8 cellular contexts compared by ENCODE assay signal in genomic region chr6:154615483-154616025, GRCh38.
A peak's percentile ranks its signal among the peaks of the same experiment; 100 is the strongest.
DNase-seq lines count a peak whose midpoint lies in the region; FAIRE-seq and TF ChIP-seq lines count a peak whose summit lies in the region.

No MANE protein-coding gene starts in this region.

- no peak overlapping the region for H2BK15ac ChIP-seq in neuronal stem cell (ENCODE audit: low read length)

- H3K79me1 ChIP-seq in neuronal stem cell (ENCODE audit: low read depth, low read length): no peaks in the 10 kb centered on the region

- no peak overlapping the region for H2BK5ac ChIP-seq in neuronal stem cell (ENCODE audit: low read length)

- H3K4me3 Mint-ChIP-seq in CD14-positive monocyte: no peak overlapping the region
- H3K4me3 Mint-ChIP-seq in activated T-cell treated with anti-CD3 and anti-CD28 coated beads, Interleukin-2, amount 50 U/mL, for 24 hours: no peak overlapping the region

- H3K18ac ChIP-seq in neuronal stem cell (ENCODE audit: low read length): peak overlapping the region; percentile 8

- H3K36me3 ChIP-seq in duodenal mucosa (ENCODE audit: control insufficient read depth in 1 of 2, insufficient read depth in 2 of 2, low read length in 2 of 2) (no peaks in the 10 kb centered on the region), neuronal stem cell (replicated peaks in 1 of 2; ENCODE audit: control insufficient read depth in 2 of 2, insufficient read depth in 2 of 2, low read length in 2 of 2) (no peaks in the 10 kb centered on the region), vagina (no peaks in the 10 kb centered on the region)

- no peaks in the 10 kb centered on the region for H3K4me1 Mint-ChIP-seq in CD14-positive monocyte
- H3K4me1 Mint-ChIP-seq in activated T-cell treated with anti-CD3 and anti-CD28 coated beads, Interleukin-2, amount 50 U/mL, for 24 hours (ENCODE audit: low read depth): peaks cover 30% of the 10 kb centered on the region

- no peak overlapping the region for H2AFZ ChIP-seq in neuronal stem cell (ENCODE audit: low read length)

- no peak overlapping the region for H2BK120ac ChIP-seq in neuronal stem cell (ENCODE audit: low read depth, low read length)

- no peak overlapping the region for H3K4me2 ChIP-seq in neuronal stem cell (ENCODE audit: insufficient read depth, low read length, poor library complexity, severe bottlenecking)

- TF ChIP-seq POLR2A in H54 (IDR thresholded peaks at IDR 0.05; ENCODE audit: low read depth, low read length) (no peak), vagina (IDR thresholded peaks at IDR 0.05) (no peak)

- peak overlapping the region; percentile 87 for H3K23ac ChIP-seq in neuronal stem cell (ENCODE audit: low read depth, low read length, poor library complexity)

- H3K36me3 Mint-ChIP-seq in CD14-positive monocyte: no peaks in the 10 kb centered on the region
- H3K36me3 Mint-ChIP-seq in activated T-cell treated with anti-CD3 and anti-CD28 coated beads, Interleukin-2, amount 50 U/mL, for 24 hours (ENCODE audit: low read depth): no peaks in the 10 kb centered on the region

- no peak overlapping the region for H3K27ac Mint-ChIP-seq in CD14-positive monocyte
- no peak overlapping the region for H3K27ac Mint-ChIP-seq in activated T-cell treated with anti-CD3 and anti-CD28 coated beads, Interleukin-2, amount 50 U/mL, for 24 hours

- H2BK12ac ChIP-seq in neuronal stem cell (ENCODE audit: low read length): no peak overlapping the region

- intact Hi-C loops in CD14-positive monocyte (cut with micrococcal nuclease) (no loop called here), vagina (cut with DNase I) (no loop called here)

- peak; percentile 62 for DNase-seq in H54 (ENCODE audit: insufficient read length, low spot score)
- peak; percentile 97 for DNase-seq in NCI-H510A treated with DMSO at 0.1 percent for 48 hours (lab: John Stamatoyannopoulos, UW)
- no peak for DNase-seq in neuronal stem cell (ENCODE audit: low spot score)
- DNase-seq in CD14-positive monocyte (ENCODE audit: low spot score): no peak
- DNase-seq in GOT3 (lab: John Stamatoyannopoulos, UW): no peak
- DNase-seq in vagina (ENCODE audit: extremely low spot score in 2 of 2): no peak
- DNase-seq in activated T-cell treated with anti-CD3 and anti-CD28 coated beads, Interleukin-2, amount 50 U/mL, for 24 hours: no peak

- peaks cover 0 to 2% (median 0%) of the 10 kb centered on the region in 7 donors for H3K9me3 Mint-ChIP-seq in CD14-positive monocyte
- no peaks in the 10 kb centered on the region for H3K9me3 Mint-ChIP-seq in activated T-cell treated with anti-CD3 and anti-CD28 coated beads, Interleukin-2, amount 50 U/mL, for 24 hours

- peak overlapping the region; percentile 6 to 28 for H3K4me3 ChIP-seq in duodenal mucosa (ENCODE audit: low read depth in 1 of 2, low read length in 2 of 2)
- H3K4me3 ChIP-seq in neuronal stem cell (ENCODE audit: low read length in 2 of 2): no peak overlapping the region
- H3K4me3 ChIP-seq in vagina: no peak overlapping the region

- TF ChIP-seq CTCF in CD14-positive monocyte (IDR thresholded peaks at IDR 0.05) (no peak), vagina (IDR thresholded peaks at IDR 0.05) (peak in 1 of 3 experiments; percentile 5)

- no CpG with 5 or more reads among the region's 16 CpGs for WGBS in neuronal stem cell (ENCODE audit: extremely low coverage in 2 of 2, insufficient read length in 2 of 2, insufficient replicate concordance in 1 of 2), 2 donors

- H3K27ac ChIP-seq in duodenal mucosa (ENCODE audit: low read depth, low read length): no peak overlapping the region
- no peak overlapping the region for H3K27ac ChIP-seq in neuronal stem cell (replicated peaks; ENCODE audit: low read length)
- H3K27ac ChIP-seq in vagina: no peak overlapping the region

- no peak overlapping the region for H2AK5ac ChIP-seq in neuronal stem cell (ENCODE audit: low read depth, low read length)

- no peaks in the 10 kb centered on the region for H3K27me3 Mint-ChIP-seq in CD14-positive monocyte (ENCODE audit: low read depth in 3 of 3)
- peaks cover 2% of the 10 kb centered on the region for H3K27me3 Mint-ChIP-seq in activated T-cell treated with anti-CD3 and anti-CD28 coated beads, Interleukin-2, amount 50 U/mL, for 24 hours

- H3K9me3 ChIP-seq in duodenal mucosa (ENCODE audit: control insufficient read depth in 1 of 2, low read length in 2 of 2) (no peaks in the 10 kb centered on the region), neuronal stem cell (replicated peaks in 1 of 2; ENCODE audit: control insufficient read depth in 2 of 2, insufficient read depth in 1 of 2, low read depth in 1 of 2, low read length in 2 of 2) (no peaks in the 10 kb centered on the region), vagina (no peaks in the 10 kb centered on the region)

- peak; percentile 80 for FAIRE-seq in H54 (lab: Jason Lieb, UNC)

- H3K9ac ChIP-seq in duodenal mucosa (ENCODE audit: low read depth in 1 of 2, low read length in 2 of 2) (peak overlapping the region in 1 of 2 donors; percentile 2), neuronal stem cell (ENCODE audit: low read depth, low read length, poor library complexity) (no peak overlapping the region)

- no peak overlapping the region for H4K8ac ChIP-seq in neuronal stem cell (ENCODE audit: low read depth, low read length)

- H3K4ac ChIP-seq in neuronal stem cell (ENCODE audit: low read length): no peak overlapping the region

- H3K4me1 ChIP-seq in duodenal mucosa (ENCODE audit: control insufficient read depth in 1 of 2, insufficient read depth in 2 of 2, low read length in 2 of 2) (peaks cover 10 to 13% of the 10 kb centered on the region in 2 donors), neuronal stem cell (ENCODE audit: control insufficient read depth in 2 of 2, insufficient read depth in 1 of 2, low read depth in 1 of 2, low read length in 2 of 2) (no peaks in the 10 kb centered on the region), vagina (no peaks in the 10 kb centered on the region)

- H3K27me3 ChIP-seq in duodenal mucosa (ENCODE audit: control insufficient read depth in 1 of 2, insufficient read depth in 2 of 2, low read length in 2 of 2) (no peaks in the 10 kb centered on the region), neuronal stem cell (ENCODE audit: control insufficient read depth in 3 of 3, insufficient read depth in 3 of 3, low read depth in 1 of 3, low read length in 3 of 3) (no peaks in the 10 kb centered on the region), vagina (no peaks in the 10 kb centered on the region)

- H4K91ac ChIP-seq in neuronal stem cell (ENCODE audit: low read depth, low read length, poor library complexity): no peak overlapping the region

- H3K14ac ChIP-seq in neuronal stem cell (ENCODE audit: low read length): no peak overlapping the region

Comparison
In these comparisons a context has a peak if more than half of its experiments do, and no peak if none do; other contexts are left out.
1. DNase-seq: peak in H54 (single experiment) and NCI-H510A treated with DMSO at 0.1 percent for 48 hours (single experiment); none in neuronal stem cell (single experiment), CD14-positive monocyte (single experiment), GOT3 (single experiment), vagina (0 of 2) and activated T-cell treated with anti-CD3 and anti-CD28 coated beads, Interleukin-2, amount 50 U/mL, for 24 hours (single experiment).
2. H3K4me3 ChIP-seq: peak in duodenal mucosa (2 of 2); none in neuronal stem cell (0 of 2) and vagina (0 of 2).